8 cellular contexts compared by ENCODE assay signal in genomic region chr15:70892912-70893560, GRCh38. TPM values are rescaled to one million over a fixed set of nuclear protein-coding genes. Genes with fewer than 3 reads are reported as not detected.
DNase-seq lines count a peak whose midpoint lies in the region; ATAC-seq and TF ChIP-seq lines count a peak whose summit lies in the region.

No MANE protein-coding gene starts in this region.

- peaks cover 0 to 23% (median 6%) of the 10 kb centered on the region in 12 donors for H3K4me1 ChIP-seq in heart left ventricle

- TF ChIP-seq POLR2A in heart left ventricle (IDR thresholded peaks at IDR 0.05): no peak

- H3K4me1 Mint-ChIP-seq in activated naive CD8-positive, alpha-beta T cell treated with anti-CD3 and anti-CD28 coated beads, Interleukin-2, amount 10 ng/mL, durations not matched to agents 7 days and 5 days: peaks cover 8% of the 10 kb centered on the region

- no peaks in the 10 kb centered on the region for H3K27me3 ChIP-seq in MG63
- H3K27me3 ChIP-seq in heart left ventricle: peaks cover 0 to 3% (median 0%) of the 10 kb centered on the region in 9 donors

- TF ChIP-seq CTCF in heart left ventricle (IDR thresholded peaks at IDR 0.05): peak; percentile 23 to 71 (median 56)

- DNase-seq in DMS53 (lab: John Stamatoyannopoulos, UW) (peak; percentile 82), MG63 (peak; percentile 53), heart left ventricle (peak in 4 of 5 donors; percentile 18 to 48 (median 40)), pons (ENCODE audit: low spot score) (peak; percentile 77), NCI-H1694 (lab: John Stamatoyannopoulos, UW) (no peak), NOMO-1 treated with dmso at 0.1 percent for 144 hours (lab: John Stamatoyannopoulos, UW; ENCODE audit: unreplicated experiment) (no peak)
- DNase-seq in activated naive CD8-positive, alpha-beta T cell treated with anti-CD3 and anti-CD28 coated beads, Interleukin-2, amount 10 ng/mL, durations not matched to agents 7 days and 5 days: no peak

- H3K9me3 ChIP-seq in MG63: no peaks in the 10 kb centered on the region
- no peaks in the 10 kb centered on the region for H3K9me3 ChIP-seq in heart left ventricle

- H3K36me3 Mint-ChIP-seq in activated naive CD8-positive, alpha-beta T cell treated with anti-CD3 and anti-CD28 coated beads, Interleukin-2, amount 10 ng/mL, durations not matched to agents 7 days and 5 days: no peaks in the 10 kb centered on the region

- no peaks in the 10 kb centered on the region for H3K9me3 Mint-ChIP-seq in activated naive CD8-positive, alpha-beta T cell treated with anti-CD3 and anti-CD28 coated beads, Interleukin-2, amount 10 ng/mL, durations not matched to agents 7 days and 5 days

- 7 to 8% (median 7%) methylated on average over 10 of the region's 10 CpGs for WGBS in heart left ventricle, 4 donors

- ATAC-seq in GM21526 (IDR thresholded peaks at IDR 0.05; ENCODE audit: low FRiP score, unreplicated experiment): peak; percentile 23
- ATAC-seq in activated naive CD8-positive, alpha-beta T cell treated with anti-CD3 and anti-CD28 coated beads, Interleukin-2, amount 10 ng/mL, durations not matched to agents 7 days and 5 days (ENCODE audit: low read depth): no peak
- ATAC-seq in heart left ventricle: peak; percentile 51 to 76 (median 74)

- H3K27ac ChIP-seq in heart left ventricle: peak overlapping the region; percentile 19 to 83 (median 68)

- intact Hi-C loops in heart left ventricle (cut with DNase I): loop anchor here (2.0 to 10.0 kb wide), 7 partner anchors 112 to 552 kb away; no protein-coding TSS in a partner anchor

- H3K4me3 ChIP-seq in MG63: peak overlapping the region; percentile 81
- peak overlapping the region; percentile 33 to 83 (median 74) for H3K4me3 ChIP-seq in heart left ventricle

- peaks cover 57% of the 10 kb centered on the region for H3K27me3 Mint-ChIP-seq in activated naive CD8-positive, alpha-beta T cell treated with anti-CD3 and anti-CD28 coated beads, Interleukin-2, amount 10 ng/mL, durations not matched to agents 7 days and 5 days

- H3K36me3 ChIP-seq in MG63 (peaks cover 4% of the 10 kb centered on the region; the same call in 1 of the 2 replicates), heart left ventricle (peaks cover 0 to 30% (median 0%) of the 10 kb centered on the region in 9 donors)

- H3K4me3 Mint-ChIP-seq in activated naive CD8-positive, alpha-beta T cell treated with anti-CD3 and anti-CD28 coated beads, Interleukin-2, amount 10 ng/mL, durations not matched to agents 7 days and 5 days: peak overlapping the region; percentile 85

- peak overlapping the region; percentile 34 for H3K27ac Mint-ChIP-seq in activated naive CD8-positive, alpha-beta T cell treated with anti-CD3 and anti-CD28 coated beads, Interleukin-2, amount 10 ng/mL, durations not matched to agents 7 days and 5 days

- POLR2A ChIA-PET in activated naive CD8-positive, alpha-beta T cell treated with anti-CD3 and anti-CD28 coated beads, Interleukin-2, amount 10 ng/mL, durations not matched to agents 7 days and 5 days (lab: Charles Lee): interaction anchor here (0.6 kb wide), 1 partner anchor 126 kb away, joined by 4 read pairs; no protein-coding TSS in a partner anchor

RNA-seq across cellular contexts. Expression of gene LRRC49, which starts 0.4 kb away (rescaled TPM):
- total RNA-seq in MG63 (2014; rRNA removed; shearing (Covaris generic); ENCODE audit: low replicate concordance): 8.3 and 18.1 TPM in 2 replicates
- total RNA-seq in activated naive CD8-positive, alpha-beta T cell treated with anti-CD3 and anti-CD28 coated beads, Interleukin-2, amount 10 ng/mL, durations not matched to agents 7 days and 5 days: not detected
- total RNA-seq in heart left ventricle: 100 to 1,000 TPM in 2 of 9 donors, 10 to 100 TPM in 7; 22.4 to 123 (median 60.3) TPM
- polyA plus RNA-seq in heart left ventricle: 100 to 1,000 TPM in 1 of 2 donors, 10 to 100 TPM in 1; 13.3 to 115 TPM

RNA-seq across cellular contexts. Expression of gene THAP10, which starts 0.8 kb away (rescaled TPM):
- 5.6 and 8.9 TPM in 2 replicates for total RNA-seq in MG63 (2014; rRNA removed; shearing (Covaris generic); ENCODE audit: low replicate concordance)
- total RNA-seq in activated naive CD8-positive, alpha-beta T cell treated with anti-CD3 and anti-CD28 coated beads, Interleukin-2, amount 10 ng/mL, durations not matched to agents 7 days and 5 days: not detected
- total RNA-seq in heart left ventricle: 1 to 10 TPM; 2.8 to 5.9 (median 5.1) TPM
- 1 to 10 TPM; 1.7 to 5.5 TPM for polyA plus RNA-seq in heart left ventricle

RNA-seq across cellular contexts. Expression of gene LARP6, which starts 39.1 kb away (rescaled TPM):
- 62.8 and 116 TPM in 2 replicates for total RNA-seq in MG63 (2014; rRNA removed; shearing (Covaris generic); ENCODE audit: low replicate concordance)
- not detected for total RNA-seq in activated naive CD8-positive, alpha-beta T cell treated with anti-CD3 and anti-CD28 coated beads, Interleukin-2, amount 10 ng/mL, durations not matched to agents 7 days and 5 days
- total RNA-seq in heart left ventricle: 10 to 100 TPM; 31.8 to 73.1 (median 45.0) TPM
- polyA plus RNA-seq in heart left ventricle: 10 to 100 TPM; 18.9 to 32.7 TPM

Comparison
In these comparisons a context has a peak if more than half of its experiments do, and no peak if none do; other contexts are left out.
1. DNase-seq: peak in DMS53 (single experiment), MG63 (single experiment), heart left ventricle (4 of 5) and pons (single experiment); none in activated naive CD8-positive, alpha-beta T cell treated with anti-CD3 and anti-CD28 coated beads, Interleukin-2, amount 10 ng/mL, durations not matched to agents 7 days and 5 days (single experiment), NCI-H1694 (single experiment) and NOMO-1 treated with dmso at 0.1 percent for 144 hours (single experiment).
2. RNA of gene LARP6, which starts 39.1 kb away (total RNA-seq): 62.8 to 116 TPM in MG63 and 31.8 to 73.1 TPM in heart left ventricle; not detected in activated naive CD8-positive, alpha-beta T cell treated with anti-CD3 and anti-CD28 coated beads, Interleukin-2, amount 10 ng/mL, durations not matched to agents 7 days and 5 days; every median in the first group is over 10 times any median in the second.